In genomic region chr13:47420568-47420967, GRCh38 we compare ENCODE assay signal across 25 cellular contexts.
A peak's percentile ranks its signal among the peaks of the same experiment; 100 is the strongest.
DNase-seq lines count a peak whose midpoint lies in the region; ATAC-seq and TF ChIP-seq lines count a peak whose summit lies in the region.
"Had no signal": no experiment of that assay in that cellular context is flagged by ENCODE, and none has a peak within 500 bp of the region (broad histone marks: within the 10 kb centered on the region; RNA-seq: fewer than 3 reads in every experiment).

No MANE protein-coding gene starts in this region.

- peaks cover 8% of the 10 kb centered on the region for H3K9me3 Mint-ChIP-seq in neural crest cell
- H3K9me3 Mint-ChIP-seq: activated CD8-positive, alpha-beta T cell treated with anti-CD3 and anti-CD28 coated beads for 36 hours; IgD-negative memory B cell had no signal

- TF ChIP-seq CTCF in epithelial cell of proximal tubule (conservative IDR thresholded peaks at IDR 0.05; ENCODE audit: low read depth, low read length) = no peak
- no peak for TF ChIP-seq CTCF in neural crest cell (conservative IDR thresholded peaks at IDR 0.05)

- H3K36me3 Mint-ChIP-seq in neural crest cell (ENCODE audit: low read depth) = peaks cover 5% of the 10 kb centered on the region
- H3K36me3 Mint-ChIP-seq: activated naive CD8-positive, alpha-beta T cell; IgD-negative memory B cell; immature natural killer cell; natural killer cell treated with Interleukin-12 subunit alpha and Interleukin-12 subunit beta and Interleukin-15 and Interleukin-18, amount 100 ng/mL, for 72 hours had no signal

- DNase-seq in ELR (ENCODE audit: low read depth) (peak; percentile 59), MV-4-11 (lab: John Stamatoyannopoulos, UW) (peak; percentile 2), epithelial cell of proximal tubule (ENCODE audit: low read depth) (peak; percentile 20), neural crest cell (ENCODE audit: low read depth, low spot score) (peak; percentile 2)
- DNase-seq: activated CD8-positive, alpha-beta T cell treated with anti-CD3 and anti-CD28 coated beads for 36 hours; activated T-cell treated with anti-CD3 and anti-CD28 coated beads, Interleukin-2, amount 50 U/mL, for 48 hours; AML-193; dermis blood vessel endothelial cell; head of caudate nucleus; immature natural killer cell; mammary epithelial cell; NCI-H187 treated with DMSO at 0.1 percent for 48 hours; NCI-H446 treated with DMSO at 0.1 percent for 48 hours; NK-92 treated with Interleukin-12 subunit alpha and Interleukin-12 subunit beta, amount 100 ng/mL, for 24 hours; spleen; T-helper 17 cell had no signal

- ATAC-seq in SK-N-SH treated with all-trans-retinoic acid at 6 μM for 48 hours (no peak), HG02623 (IDR thresholded peaks at IDR 0.05; ENCODE audit: unreplicated experiment) (no peak), HG02981 (IDR thresholded peaks at IDR 0.05; ENCODE audit: unreplicated experiment) (no peak)
- ATAC-seq: activated CD8-positive, alpha-beta T cell treated with anti-CD3 and anti-CD28 coated beads for 36 hours; esophagus mucosa; natural killer cell treated with Interleukin-12 subunit alpha and Interleukin-12 subunit beta and Interleukin-15 and Interleukin-18, amount 100 ng/mL, for 72 hours; T-helper 17 cell had no signal

- H3K27ac Mint-ChIP-seq in neural crest cell (ENCODE audit: unreplicated experiment) = peak overlapping the region; percentile 64
- H3K27ac Mint-ChIP-seq: activated CD8-positive, alpha-beta T cell treated with anti-CD3 and anti-CD28 coated beads for 36 hours; activated naive CD8-positive, alpha-beta T cell; IgD-negative memory B cell; immature natural killer cell; natural killer cell treated with Interleukin-12 subunit alpha and Interleukin-12 subunit beta and Interleukin-15 and Interleukin-18, amount 100 ng/mL, for 72 hours; progenitor cell of endocrine pancreas; T-helper 17 cell had no signal

- no peak overlapping the region for H3K4me3 ChIP-seq in epithelial cell of proximal tubule (ENCODE audit: low read depth, low read length)
- H3K4me3 ChIP-seq: spleen, suprapubic skin had no signal

- H3K27me3 Mint-ChIP-seq in neural crest cell (ENCODE audit: low read depth) = no peaks in the 10 kb centered on the region
- H3K27me3 Mint-ChIP-seq: activated CD8-positive, alpha-beta T cell treated with anti-CD3 and anti-CD28 coated beads for 36 hours; activated naive CD8-positive, alpha-beta T cell; IgD-negative memory B cell; natural killer cell treated with Interleukin-12 subunit alpha and Interleukin-12 subunit beta and Interleukin-15 and Interleukin-18, amount 100 ng/mL, for 72 hours; progenitor cell of endocrine pancreas; T-helper 17 cell had no signal

- peaks cover 32% of the 10 kb centered on the region for H3K4me1 Mint-ChIP-seq in neural crest cell
- H3K4me1 Mint-ChIP-seq: IgD-negative memory B cell, immature natural killer cell, T-helper 17 cell had no signal

- H3K4me3 Mint-ChIP-seq in neural crest cell = peak overlapping the region; percentile 10
- H3K4me3 Mint-ChIP-seq: activated CD8-positive, alpha-beta T cell treated with anti-CD3 and anti-CD28 coated beads for 36 hours; activated naive CD8-positive, alpha-beta T cell; IgD-negative memory B cell; immature natural killer cell; natural killer cell treated with Interleukin-12 subunit alpha and Interleukin-12 subunit beta and Interleukin-15 and Interleukin-18, amount 100 ng/mL, for 72 hours; T-helper 17 cell had no signal

TF ChIP-seq in SK-N-SH treated with all-trans-retinoic acid at 6 μM for 48 hours, 23 proteins besides CTCF, POLR2A, EP300 and RAD21:
- TF ChIP-seq OSR1 (CRISPR knock-in tag; IDR thresholded peaks at IDR 0.05) (no peak), RARB (CRISPR knock-in tag; IDR thresholded peaks at IDR 0.05) (no peak), TSHZ2 (CRISPR knock-in tag; IDR thresholded peaks at IDR 0.05) (no peak), ESRRG (CRISPR knock-in tag; IDR thresholded peaks at IDR 0.05) (no peak), POU6F1 (CRISPR knock-in tag; IDR thresholded peaks at IDR 0.05; ENCODE audit: borderline replicate concordance, low read depth) (no peak), ZC3H10 (CRISPR knock-in tag; IDR thresholded peaks at IDR 0.05) (no peak), GLIS3 (CRISPR knock-in tag; IDR thresholded peaks at IDR 0.05) (no peak), ARNTL (CRISPR knock-in tag; IDR thresholded peaks at IDR 0.05; ENCODE audit: borderline replicate concordance, low read depth) (no peak), ZNF70 (CRISPR knock-in tag; IDR thresholded peaks at IDR 0.05) (no peak), ISL1 (CRISPR knock-in tag; IDR thresholded peaks at IDR 0.05) (no peak), ZNF565 (CRISPR knock-in tag; conservative IDR thresholded peaks at IDR 0.05; ENCODE audit: low read depth) (no peak), ZFP30 (CRISPR knock-in tag; IDR thresholded peaks at IDR 0.05) (no peak), SNAI2 (CRISPR knock-in tag; IDR thresholded peaks at IDR 0.05) (no peak), ZFP3 (CRISPR knock-in tag; IDR thresholded peaks at IDR 0.05) (no peak), CSDC2 (CRISPR knock-in tag; IDR thresholded peaks at IDR 0.05) (no peak), TOX (CRISPR knock-in tag; IDR thresholded peaks at IDR 0.05; ENCODE audit: borderline replicate concordance) (no peak), ZNF8 (CRISPR knock-in tag; IDR thresholded peaks at IDR 0.05) (no peak), CSRNP3 (CRISPR knock-in tag; IDR thresholded peaks at IDR 0.05) (no peak)

Comparison
In these comparisons a context has a peak if more than half of its experiments do, and no peak if none do; other contexts are left out.
1. DNase-seq: peak in every context shown above with its lines; median percentile 59 in ELR; 20 in epithelial cell of proximal tubule; 2 in MV-4-11; 2 in neural crest cell.